10 cellular contexts compared by ENCODE assay signal in the genomic region with DNA sequence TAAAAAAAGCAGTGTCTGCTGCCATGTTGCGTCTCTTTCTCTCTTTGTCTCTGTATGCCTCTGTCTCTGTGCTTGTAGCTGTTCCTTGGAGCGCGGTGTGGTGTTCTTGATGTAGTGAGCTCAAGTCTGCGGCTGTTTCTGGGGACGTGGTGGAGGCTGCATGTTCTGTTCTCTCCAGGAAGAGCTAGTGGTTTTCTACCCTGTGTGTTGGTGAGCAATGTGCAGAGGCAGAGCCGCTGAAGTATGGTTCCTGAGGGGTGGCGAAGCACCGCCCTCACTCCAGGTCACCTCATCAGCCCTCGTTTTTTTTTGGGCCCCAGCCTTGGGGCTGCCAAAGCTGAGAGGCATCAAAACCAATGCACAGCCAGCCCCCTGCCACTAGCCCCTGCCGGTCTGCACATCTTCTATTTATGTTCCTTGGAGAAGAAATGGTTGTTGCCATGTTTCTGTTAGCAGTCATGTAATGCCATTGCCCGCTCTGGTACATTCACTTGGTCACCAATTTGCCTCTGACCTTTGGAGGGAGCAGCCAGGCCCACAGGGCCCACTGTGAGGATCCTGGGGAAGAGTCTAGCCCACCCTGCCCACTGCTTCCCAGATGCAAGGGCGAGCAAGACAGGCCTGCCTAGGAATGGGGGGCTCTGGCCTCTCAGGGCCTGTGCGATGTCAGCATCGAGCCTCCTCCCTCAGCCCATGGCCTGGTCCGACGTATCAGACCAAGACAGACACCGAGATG. TPM values are rescaled to one million over a fixed set of nuclear protein-coding genes. Genes with fewer than 3 reads are reported as not detected.
DNase-seq lines count a peak whose midpoint lies in the region; ATAC-seq and TF ChIP-seq lines count a peak whose summit lies in the region.
"Had no signal": no experiment of that assay in that cellular context is flagged by ENCODE, and none has a peak within 500 bp of the region (broad histone marks: within the 10 kb centered on the region; RNA-seq: fewer than 3 reads in every experiment).

No MANE protein-coding gene starts in this region.

- H3K36me3 ChIP-seq in psoas muscle (ENCODE audit: insufficient read depth in 1 of 2, low read depth in 1 of 2): peaks cover 40 to 100% of the 10 kb centered on the region in 2 donors

- DNase-seq in CD14-positive monocyte (ENCODE audit: low spot score) (no peak), psoas muscle (peak in 1 of 2 donors; percentile 43), KG1 (lab: John Stamatoyannopoulos, UW) (no peak), C1 segment of cervical spinal cord (lab: John Stamatoyannopoulos, UW) (no peak)

- H3K4me3 ChIP-seq in psoas muscle: no peak overlapping the region

- H3K27me3 Mint-ChIP-seq in CD14-positive monocyte (ENCODE audit: low read depth in 3 of 3): peaks cover 0 to 2% (median 0%) of the 10 kb centered on the region in 3 donors
- no peaks in the 10 kb centered on the region for H3K27me3 Mint-ChIP-seq in activated naive CD4-positive, alpha-beta T cell treated with anti-CD3 and anti-CD28 coated beads, Interleukin-2, amount 50 U/mL, for 24 hours
- H3K27me3 Mint-ChIP-seq: dendritic cell treated with granulocyte-macrophage colony-stimulating factor and Interleukin-4, amounts not matched to agents 40 ng/mL and 50 ng/mL, for 4 days had no signal

- H3K4me1 ChIP-seq in psoas muscle: peaks cover 88% of the 10 kb centered on the region

- H3K27ac Mint-ChIP-seq in CD14-positive monocyte: peak overlapping the region in 4 of 7 donors; percentile 7 to 47 (median 28)
- peak overlapping the region; percentile 90 for H3K27ac Mint-ChIP-seq in activated naive CD4-positive, alpha-beta T cell treated with anti-CD3 and anti-CD28 coated beads, Interleukin-2, amount 50 U/mL, for 24 hours
- H3K27ac Mint-ChIP-seq: dendritic cell treated with granulocyte-macrophage colony-stimulating factor and Interleukin-4, amounts not matched to agents 40 ng/mL and 50 ng/mL, for 4 days had no signal

- 83 to 88% (median 87%) methylated on average over 17 of the region's 17 CpGs for WGBS in psoas muscle, 3 donors

- no peaks in the 10 kb centered on the region for H3K27me3 ChIP-seq in psoas muscle (ENCODE audit: insufficient read depth in 3 of 3, low read length in 2 of 3)

- H3K27ac ChIP-seq in VCaP (peak overlapping the region; percentile 100), psoas muscle (peak overlapping the region; percentile 99)

- peaks cover 95 to 99% of the 10 kb centered on the region in 2 donors for H3K36me3 Mint-ChIP-seq in CD14-positive monocyte
- peaks cover 45% of the 10 kb centered on the region for H3K36me3 Mint-ChIP-seq in activated naive CD4-positive, alpha-beta T cell treated with anti-CD3 and anti-CD28 coated beads, Interleukin-2, amount 50 U/mL, for 24 hours

- no peaks in the 10 kb centered on the region for H3K9me3 Mint-ChIP-seq in CD14-positive monocyte
- no peaks in the 10 kb centered on the region for H3K9me3 Mint-ChIP-seq in activated naive CD4-positive, alpha-beta T cell treated with anti-CD3 and anti-CD28 coated beads, Interleukin-2, amount 50 U/mL, for 24 hours
- H3K9me3 Mint-ChIP-seq: dendritic cell treated with granulocyte-macrophage colony-stimulating factor and Interleukin-4, amounts not matched to agents 40 ng/mL and 50 ng/mL, for 4 days had no signal

- H3K4me3 Mint-ChIP-seq in CD14-positive monocyte: no peak overlapping the region
- H3K4me3 Mint-ChIP-seq in activated naive CD4-positive, alpha-beta T cell treated with anti-CD3 and anti-CD28 coated beads, Interleukin-2, amount 50 U/mL, for 24 hours: peak overlapping the region; percentile 80
- H3K4me3 Mint-ChIP-seq: dendritic cell treated with granulocyte-macrophage colony-stimulating factor and Interleukin-4, amounts not matched to agents 40 ng/mL and 50 ng/mL, for 4 days had no signal

- TF ChIP-seq CTCF in CD14-positive monocyte (IDR thresholded peaks at IDR 0.05) (no peak), VCaP (conservative IDR thresholded peaks at IDR 0.05) (no peak), psoas muscle (IDR thresholded peaks at IDR 0.05) (no peak)

- intact Hi-C loops in CD14-positive monocyte (cut with micrococcal nuclease): no loop called here
- intact Hi-C loops in psoas muscle (cut with DNase I): no loop called here

- no peaks in the 10 kb centered on the region for H3K9me3 ChIP-seq in psoas muscle

- ATAC-seq in psoas muscle: no peak
- ATAC-seq in HG02938 (IDR thresholded peaks at IDR 0.05; ENCODE audit: unreplicated experiment): no peak
- ATAC-seq in HG03439 (IDR thresholded peaks at IDR 0.05; ENCODE audit: unreplicated experiment): no peak

- no peaks in the 10 kb centered on the region for H3K4me1 Mint-ChIP-seq in CD14-positive monocyte
- H3K4me1 Mint-ChIP-seq in activated naive CD4-positive, alpha-beta T cell treated with anti-CD3 and anti-CD28 coated beads, Interleukin-2, amount 50 U/mL, for 24 hours: peaks cover 86% of the 10 kb centered on the region

RNA-seq across cellular contexts. Expression of gene HNRNPL, which starts 7.2 kb away (rescaled TPM):
- polyA plus RNA-seq in CD14-positive monocyte: 10 to 100 TPM; 51.9 to 58.7 TPM
- 100 to 1,000 TPM; 151 to 229 (median 198) TPM for total RNA-seq in psoas muscle
- 100 to 1,000 TPM; 109 to 215 (median 191) TPM for polyA plus RNA-seq in psoas muscle

RNA-seq across cellular contexts. Expression of gene ECH1, which starts 11.0 kb away (rescaled TPM):
- polyA plus RNA-seq in CD14-positive monocyte: 100 to 1,000 TPM; 173 to 187 TPM
- 100 to 1,000 TPM; 279 to 572 (median 404) TPM for total RNA-seq in psoas muscle
- 100 to 1,000 TPM; 512 to 649 (median 601) TPM for polyA plus RNA-seq in psoas muscle

RNA-seq across cellular contexts. Expression of gene LGALS4, which starts 29.9 kb away (rescaled TPM):
- polyA plus RNA-seq in CD14-positive monocyte: not detected
- 1 to 10 TPM in 2 of 4 donors, under 1 TPM in 2; 0.62 to 2.0 (median 0.98) TPM for total RNA-seq in psoas muscle
- under 1 TPM; 0.31 to 0.77 (median 0.53) TPM for polyA plus RNA-seq in psoas muscle

RNA-seq across cellular contexts. Expression of gene RINL, which starts 35.5 kb away (rescaled TPM):
- polyA plus RNA-seq in CD14-positive monocyte (1 to 10 TPM; 4.1 to 7.2 TPM), psoas muscle (1 to 10 TPM; 2.2 to 3.4 (median 2.2) TPM)
- total RNA-seq in psoas muscle: 1 to 10 TPM; 1.5 to 4.8 (median 2.2) TPM

RNA-seq across cellular contexts. Expression of gene LGALS7B, which starts 53.6 kb away (rescaled TPM):
- polyA plus RNA-seq in CD14-positive monocyte (not detected), psoas muscle (under 1 TPM in 1 of 3 donors, not detected in 2; 0.91 TPM)
- total RNA-seq in psoas muscle: not detected
- total RNA-seq: T-helper 2 cell treated with Interferon-gamma antibody and Interleukin-4, amounts not matched to agents 100 ng/mL and 5 ng/mL, for 36 hours had no signal
